ENCODE assay signal across 8 cellular contexts in the genomic region with DNA sequence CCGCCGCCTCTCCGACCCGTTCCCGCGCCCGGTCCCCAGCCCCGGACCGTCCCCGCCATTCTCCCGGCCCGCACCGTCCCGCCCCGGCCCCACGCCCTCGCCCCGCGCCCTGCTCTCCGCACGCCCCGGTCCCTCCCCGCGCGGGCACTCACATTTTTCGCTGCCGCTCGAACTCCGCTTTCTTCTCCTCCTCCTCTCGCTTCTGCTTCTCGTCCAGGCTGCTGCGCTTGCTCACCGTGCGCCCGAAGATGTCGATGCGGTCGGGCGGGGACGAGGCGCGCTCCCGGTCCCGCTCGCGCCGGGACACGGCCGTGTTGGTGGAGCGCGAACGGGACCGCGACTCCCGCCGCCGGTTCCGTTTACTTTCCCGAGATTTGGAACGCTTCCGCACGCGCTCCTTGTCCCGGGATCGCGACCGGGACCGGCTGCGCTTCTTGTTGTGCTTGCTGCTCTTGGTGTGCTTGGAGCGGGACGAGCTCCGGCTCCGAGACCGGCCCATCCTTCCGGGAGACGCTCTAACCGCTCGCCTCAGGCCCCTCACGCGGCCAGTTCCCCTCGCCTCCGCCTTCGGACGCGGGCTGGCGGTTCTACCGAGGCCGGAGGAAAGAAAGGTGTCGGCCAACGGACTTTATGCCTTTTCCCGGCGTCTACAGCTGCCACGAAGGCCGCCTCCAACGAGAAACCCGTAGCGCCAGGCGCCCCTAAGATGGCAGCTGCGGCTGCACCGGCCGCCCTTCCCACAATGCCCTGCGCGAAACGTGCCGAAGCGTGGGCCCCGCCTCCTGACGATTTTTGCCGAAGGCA. TPM values are rescaled to one million over a fixed set of nuclear protein-coding genes. Genes with fewer than 3 reads are reported as not detected.
DNase-seq lines count a peak whose midpoint lies in the region; ATAC-seq, FAIRE-seq and TF ChIP-seq lines count a peak whose summit lies in the region.

A gene with protein sequence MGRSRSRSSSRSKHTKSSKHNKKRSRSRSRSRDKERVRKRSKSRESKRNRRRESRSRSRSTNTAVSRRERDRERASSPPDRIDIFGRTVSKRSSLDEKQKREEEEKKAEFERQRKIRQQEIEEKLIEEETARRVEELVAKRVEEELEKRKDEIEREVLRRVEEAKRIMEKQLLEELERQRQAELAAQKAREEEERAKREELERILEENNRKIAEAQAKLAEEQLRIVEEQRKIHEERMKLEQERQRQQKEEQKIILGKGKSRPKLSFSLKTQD (minus strand): TSS at position 717 of the 804 bp plus-strand sequence. CDS start 218 bp downstream, at position 499.

- H3K9me3 ChIP-seq in CD8-positive, alpha-beta memory T cell (ENCODE audit: low read length), result no peaks in the 10 kb centered on the region
- H3K9me3 ChIP-seq in NT2/D1 (ENCODE audit: insufficient read depth, low read length) (no peaks in the 10 kb centered on the region), endothelial cell of umbilical vein (replicated peaks; ENCODE audit: control insufficient read depth, insufficient read depth, low read length) (no peaks in the 10 kb centered on the region), mononuclear cell (ENCODE audit: low read depth, low read length) (no peaks in the 10 kb centered on the region)

- peak within 1 kb of the TSS; percentile 75 for H3K4me3 ChIP-seq in CD8-positive, alpha-beta memory T cell (ENCODE audit: low read length)
- H3K4me3 ChIP-seq in NT2/D1 (ENCODE audit: insufficient read length, low read depth) (peak within 1 kb of the TSS; percentile 94), endothelial cell of umbilical vein (replicated peaks in 1 of 3; ENCODE audit: insufficient read depth in 1 of 3, low read depth in 1 of 3, low read length in 3 of 3) (peak within 1 kb of the TSS; percentile 57 to 98 (median 79)), mononuclear cell (ENCODE audit: low read length) (peak within 1 kb of the TSS; percentile 90)

- peak within 1 kb of the TSS; percentile 88 to 99 (median 98) for H3K4me3 Mint-ChIP-seq in CD8-positive, alpha-beta memory T cell

- dilution Hi-C loops in endothelial cell of umbilical vein (cut with MboI; ENCODE audit: extremely low pct_ligation_motif_present, low sequenced_read_pairs), result no loop called here

- H3K9ac ChIP-seq in NT2/D1 (ENCODE audit: insufficient read length, low read depth) (peak within 1 kb of the TSS; percentile 96), endothelial cell of umbilical vein (replicated peaks; ENCODE audit: extremely low read depth, insufficient read depth, low read length) (peak within 1 kb of the TSS; percentile 95)

- H3K27ac Mint-ChIP-seq in CD8-positive, alpha-beta memory T cell, result peak within 1 kb of the TSS; percentile 87 to 98 (median 97)

- peak within 1 kb of the TSS; percentile 45 for H2AFZ ChIP-seq in endothelial cell of umbilical vein (ENCODE audit: low read depth, low read length)

- no peak for TF ChIP-seq CTCF in endothelial cell of umbilical vein (IDR thresholded peaks at IDR 0.05; ENCODE audit: extremely low read depth in 1 of 2, insufficient read depth in 1 of 2, low read depth in 1 of 2, low read length in 2 of 2)

- peaks cover 52% of the 10 kb centered on the region for H3K4me1 ChIP-seq in CD8-positive, alpha-beta memory T cell (ENCODE audit: insufficient read depth, low read length)
- peaks cover 3% of the 10 kb centered on the region for H3K4me1 ChIP-seq in NT2/D1 (ENCODE audit: insufficient read depth, insufficient read length)
- peaks cover 26% of the 10 kb centered on the region for H3K4me1 ChIP-seq in endothelial cell of umbilical vein (ENCODE audit: control insufficient read depth, extremely low read depth, insufficient read depth, low read length)
- H3K4me1 ChIP-seq in mononuclear cell (ENCODE audit: insufficient read depth, low read length), result peaks cover 43% of the 10 kb centered on the region

- H3K36me3 Mint-ChIP-seq in CD8-positive, alpha-beta memory T cell, result peaks cover 0 to 15% (median 5%) of the 10 kb centered on the region in 3 donors

- H3K27me3 Mint-ChIP-seq in CD8-positive, alpha-beta memory T cell, result no peaks in the 10 kb centered on the region

- peak within 1 kb of the TSS; percentile 99 for H3K4me2 ChIP-seq in endothelial cell of umbilical vein (ENCODE audit: insufficient read depth, low read length)

- H3K27me3 ChIP-seq in CD8-positive, alpha-beta memory T cell (ENCODE audit: insufficient read depth, low read length, poor library complexity, severe bottlenecking), result no peaks in the 10 kb centered on the region
- H3K27me3 ChIP-seq in NT2/D1 (ENCODE audit: insufficient read depth, insufficient read length), result no peaks in the 10 kb centered on the region
- H3K27me3 ChIP-seq in endothelial cell of umbilical vein (ENCODE audit: control insufficient read depth in 2 of 2, insufficient read depth in 2 of 2, low read length in 2 of 2), result no peaks in the 10 kb centered on the region
- H3K27me3 ChIP-seq in mononuclear cell (ENCODE audit: insufficient read depth, low read length), result no peaks in the 10 kb centered on the region

- peaks cover 47 to 64% (median 60%) of the 10 kb centered on the region in 3 donors for H3K4me1 Mint-ChIP-seq in CD8-positive, alpha-beta memory T cell

- H3K9me3 Mint-ChIP-seq in CD8-positive, alpha-beta memory T cell, result no peaks in the 10 kb centered on the region

- POLR2A ChIA-PET in CD8-positive, alpha-beta memory T cell (lab: Charles Lee), result interaction anchor here (0.8 to 1.6 kb wide), 4 partner anchors 16 to 1428 kb away, joined by 3 to 6 read pairs (median 4); a partner anchor contains a TSS
- POLR2A ChIA-PET in endothelial cell of umbilical vein (lab: Charles Lee), result interaction anchor here (1.2 to 1.4 kb wide), 2 partner anchors 11 to 32 kb away, joined by 4 to 5 read pairs; a partner anchor contains a TSS

- TF ChIP-seq POLR2A in endothelial cell of umbilical vein (IDR thresholded peaks at IDR 0.05; ENCODE audit: low read depth, low read length), result peak; percentile 92

- H3K79me2 ChIP-seq in endothelial cell of umbilical vein (ENCODE audit: control insufficient read depth, insufficient read depth, low read length), result peaks cover 52% of the 10 kb centered on the region

- no peaks in the 10 kb centered on the region for H3K36me3 ChIP-seq in CD8-positive, alpha-beta memory T cell (ENCODE audit: insufficient read depth, low read length)
- no peaks in the 10 kb centered on the region for H3K36me3 ChIP-seq in NT2/D1 (ENCODE audit: insufficient read depth, insufficient read length, low read length)
- H3K36me3 ChIP-seq in endothelial cell of umbilical vein (ENCODE audit: control insufficient read depth in 2 of 2, extremely low read depth in 1 of 2, insufficient read depth in 2 of 2, low read length in 2 of 2), result no peaks in the 10 kb centered on the region

- peak; percentile 66 for ATAC-seq in GM19452 (IDR thresholded peaks at IDR 0.05; ENCODE audit: unreplicated experiment)
- ATAC-seq in HG03575 (IDR thresholded peaks at IDR 0.05; ENCODE audit: extremely low read depth, insufficient number of reproducible peaks, low FRiP score, unreplicated experiment), result peak; percentile 13

- DNase-seq in CD8-positive, alpha-beta memory T cell, result peak; percentile 91 to 95 (median 94)
- DNase-seq in NT2/D1 (ENCODE audit: low read depth, low spot score), result peak; percentile 92
- peak; percentile 95 for DNase-seq in activated CD8-positive, alpha-beta memory T cell treated with anti-CD3 and anti-CD28 coated beads, Interleukin-2, amount 50 U/mL, for 48 hours
- peak; percentile 96 for DNase-seq in endothelial cell of umbilical vein (ENCODE audit: low read depth, low spot score)
- peak; percentile 94 for DNase-seq in stimulated activated CD8-positive, alpha-beta memory T cell treated with anti-CD3 and anti-CD28 coated beads, Interleukin-4, amount 100 ng/mL, for 24 hours (ENCODE audit: low read depth)

- FAIRE-seq in endothelial cell of umbilical vein (lab: Jason Lieb, UNC), result peak; percentile 68

- H4K20me1 ChIP-seq in endothelial cell of umbilical vein (replicated peaks; ENCODE audit: control insufficient read depth, extremely low read depth, insufficient read depth, low read length), result peaks cover 19% of the 10 kb centered on the region

- CTCF ChIA-PET in CD8-positive, alpha-beta memory T cell (lab: Charles Lee), result interaction anchor here (5.1 kb wide), 1 partner anchor 31 kb away, joined by 36 read pairs; a partner anchor contains a TSS
- CTCF ChIA-PET in endothelial cell of umbilical vein (lab: Charles Lee), result interaction anchor here (0.8 to 5.7 kb wide), 3 partner anchors 30 to 53 kb away, joined by 3 to 29 read pairs (median 8); a partner anchor contains a TSS

- H3K9me1 ChIP-seq in endothelial cell of umbilical vein (replicated peaks; ENCODE audit: control insufficient read depth, extremely low read depth, insufficient read depth, low read length), result no peaks in the 10 kb centered on the region

- intact Hi-C loops in endothelial cell of umbilical vein (cut with micrococcal nuclease), result loop anchor here (1.0 to 10.0 kb wide), 7 partner anchors 31 to 887 kb away; no protein-coding TSS in a partner anchor

- TSS peak; percentile 12 for BruUV-seq in endothelial cell of umbilical vein (replicated peaks; lab: Mats Ljungman, UMichigan)

- peak within 1 kb of the TSS; percentile 93 for H3K27ac ChIP-seq in CD8-positive, alpha-beta memory T cell (ENCODE audit: low read depth, low read length)
- H3K27ac ChIP-seq in endothelial cell of umbilical vein (ENCODE audit: insufficient read depth, low read depth, low read length), result peak within 1 kb of the TSS; percentile 85

TF ChIP-seq in endothelial cell of umbilical vein, 7 proteins besides CTCF, POLR2A, EP300 and RAD21 (continues in another document):
- TF ChIP-seq POLR2AphosphoS5 (IDR thresholded peaks at IDR 0.05; ENCODE audit: insufficient read depth, low read depth, low read length) (peak; percentile 88), JUN (IDR thresholded peaks at IDR 0.05; ENCODE audit: borderline replicate concordance, insufficient read depth, insufficient read length, low read depth) (no peak), MYC (IDR thresholded peaks at IDR 0.05; ENCODE audit: low read depth, low read length) (no peak), GATA2 (IDR thresholded peaks at IDR 0.05; ENCODE audit: insufficient read depth, insufficient read length, low read depth, low read length) (no peak)
- TF ChIP-seq, protein P1, sequence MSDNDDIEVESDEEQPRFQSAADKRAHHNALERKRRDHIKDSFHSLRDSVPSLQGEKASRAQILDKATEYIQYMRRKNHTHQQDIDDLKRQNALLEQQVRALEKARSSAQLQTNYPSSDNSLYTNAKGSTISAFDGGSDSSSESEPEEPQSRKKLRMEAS (IDR thresholded peaks at IDR 0.05; ENCODE audit: insufficient read depth, insufficient read length), result peak; percentile 38

RNA-seq across cellular contexts. Expression of the gene that starts here (rescaled TPM):
- 10 to 100 TPM; 85.8 to 89.0 TPM for total RNA-seq in CD8-positive, alpha-beta memory T cell
- 39.2 TPM for polyA plus RNA-seq in CD8-positive, alpha-beta memory T cell
- total RNA-seq in endothelial cell of umbilical vein (95.7 and 111 TPM in 2 replicates), mononuclear cell (127 TPM)
- 41.8 and 44.4 TPM in 2 replicates for polyA plus RNA-seq in endothelial cell of umbilical vein
- 20.6 and 30.6 TPM in 2 replicates for polyA plus RNA-seq in endothelial cell of umbilical vein (2011; cell fraction: cytosol; rRNA removed)
- 361 and 575 TPM in 2 replicates for polyA plus RNA-seq in endothelial cell of umbilical vein (2011; cell fraction: nucleus; rRNA removed)
- polyA plus RNA-seq in endothelial cell of umbilical vein (2012), result 61.3 and 103 TPM in 2 replicates
- polyA minus RNA-seq in endothelial cell of umbilical vein, result 30.9 and 31.1 TPM in 2 replicates
- 8.6 TPM for polyA minus RNA-seq in endothelial cell of umbilical vein (2011; cell fraction: cytosol; rRNA and poly(A)+ RNA removed)
- 98.8 and 136 TPM in 2 replicates for polyA minus RNA-seq in endothelial cell of umbilical vein (2011; cell fraction: nucleus; rRNA and poly(A)+ RNA removed)

Comparison
In these comparisons a context has a peak if more than half of its experiments do, and no peak if none do; other contexts are left out.
1. Peak in every context shown above with its lines: DNase-seq, ATAC-seq, H3K4me3 ChIP-seq and H3K27ac ChIP-seq.